Comparison of ENCODE assay signal across 2 cellular contexts in the genomic region with DNA sequence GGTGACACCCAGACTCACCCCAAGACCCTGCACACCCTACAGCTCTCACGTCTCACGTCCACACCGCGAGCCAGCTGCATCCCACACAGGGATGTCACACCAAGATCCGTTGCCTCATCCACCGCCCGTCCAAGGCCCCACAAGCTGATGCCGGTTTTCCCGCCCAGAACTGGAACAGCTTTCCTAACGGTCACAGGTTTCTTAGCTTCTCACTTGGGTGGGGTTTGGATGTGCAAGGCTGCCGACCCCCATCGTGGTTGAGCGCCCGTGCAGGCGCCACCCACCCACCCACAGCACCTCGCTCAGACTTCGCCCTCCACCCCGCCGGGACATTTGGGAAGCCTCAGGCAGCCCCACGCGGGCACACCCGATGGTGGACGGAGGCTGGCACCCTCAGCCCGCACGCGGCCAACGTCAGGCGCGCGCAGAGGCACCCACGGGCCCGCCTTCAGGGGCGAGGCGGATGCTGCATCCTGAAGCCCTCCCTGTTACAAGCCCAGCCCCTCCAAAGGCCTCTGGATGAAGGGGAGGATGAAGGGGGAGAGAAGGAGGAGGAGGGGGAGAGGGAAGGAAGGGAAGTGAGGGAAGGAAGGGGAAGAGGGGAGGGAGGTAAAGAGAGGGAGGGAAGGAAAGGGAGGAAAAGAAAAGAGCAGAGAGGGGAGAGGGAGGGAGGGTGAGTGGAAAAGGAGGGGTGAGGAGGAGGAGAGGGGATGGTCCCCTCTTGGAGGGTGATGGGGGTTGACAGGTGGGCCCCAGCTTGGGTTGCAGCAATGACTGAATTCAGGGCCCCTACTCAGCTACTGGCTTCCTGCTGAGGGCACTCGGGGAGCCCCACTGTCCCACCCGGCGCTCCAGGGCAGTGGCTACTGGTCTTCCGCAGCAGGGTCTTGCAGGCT.
TF ChIP-seq lines count a peak whose summit lies in the region.

No MANE protein-coding gene starts in this region.

TF ChIP-seq in A549, 52 proteins besides CTCF, POLR2A, EP300 and RAD21:
- TF ChIP-seq REST (IDR thresholded peaks at IDR 0.05) (no peak), HEYL (CRISPR knock-in tag; IDR thresholded peaks at IDR 0.05) (no peak), MAFK (IDR thresholded peaks at IDR 0.05; ENCODE audit: partially characterized antibody) (no peak), MAX (IDR thresholded peaks at IDR 0.05) (0 out of 2 replicates have a peak, but pooled peaks have one; percentile 31), CHD2 (IDR thresholded peaks at IDR 0.05; ENCODE audit: low read length, partially characterized antibody) (no peak)
- TF ChIP-seq, protein P1, sequence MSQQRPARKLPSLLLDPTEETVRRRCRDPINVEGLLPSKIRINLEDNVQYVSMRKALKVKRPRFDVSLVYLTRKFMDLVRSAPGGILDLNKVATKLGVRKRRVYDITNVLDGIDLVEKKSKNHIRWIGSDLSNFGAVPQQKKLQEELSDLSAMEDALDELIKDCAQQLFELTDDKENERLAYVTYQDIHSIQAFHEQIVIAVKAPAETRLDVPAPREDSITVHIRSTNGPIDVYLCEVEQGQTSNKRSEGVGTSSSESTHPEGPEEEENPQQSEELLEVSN (IDR thresholded peaks at IDR 0.05; ENCODE audit: borderline replicate concordance, low read depth) = peak; percentile 42; the same call in 1 of the 2 replicates

TF ChIP-seq in endothelial cell of umbilical vein, 7 proteins besides CTCF, POLR2A, EP300 and RAD21:
- no peak for TF ChIP-seq MYC (IDR thresholded peaks at IDR 0.05; ENCODE audit: low read depth, low read length)
- TF ChIP-seq EZH2 (IDR thresholded peaks at IDR 0.05; ENCODE audit: borderline replicate concordance, low read depth, low read length, severe bottlenecking) = peak; percentile 24
